Comparison of ENCODE assay signal across 9 cellular contexts in genomic region chr9:35954942-35955546, GRCh38. TPM values are rescaled to one million over a fixed set of nuclear protein-coding genes. Genes with fewer than 3 reads are reported as not detected.
DNase-seq lines count a peak whose midpoint lies in the region; ATAC-seq and TF ChIP-seq lines count a peak whose summit lies in the region.
"Had no signal": no experiment of that assay in that cellular context is flagged by ENCODE, and none has a peak within 500 bp of the region (broad histone marks: within the 10 kb centered on the region; RNA-seq: fewer than 3 reads in every experiment).

No MANE protein-coding gene starts in this region.

- DNase-seq in DMS 273 treated with DMSO at 0.1 percent for 48 hours (lab: John Stamatoyannopoulos, UW) (peak; percentile 51), HK-2 (ENCODE audit: unreplicated experiment) (peak; percentile 29), NCI-H82 treated with DMSO at 0.1 percent for 48 hours (lab: John Stamatoyannopoulos, UW; ENCODE audit: unreplicated experiment) (peak; percentile 38), foreskin fibroblast (peak; percentile 66 to 88), occipital lobe (lab: John Stamatoyannopoulos, UW) (peak; percentile 34)
- peak; percentile 25 for DNase-seq in activated T-helper 1 cell treated with anti-CD3 and anti-CD28 coated beads, Interleukin-12 subunit alpha, Interleukin-12 subunit beta, Interleukin-2, Interleukin-4 antibody, amounts not matched to agents 30 ng/mL and 10 ng/mL and 1 ng/mL, durations not matched to agents 14 hours and 24 hours and 36 hours (ENCODE audit: low spot score)

- ATAC-seq in HG02623 (IDR thresholded peaks at IDR 0.05; ENCODE audit: unreplicated experiment) = no peak
- no peak for ATAC-seq in HG02973 (IDR thresholded peaks at IDR 0.05; ENCODE audit: unreplicated experiment)

- H3K27ac Mint-ChIP-seq in activated T-helper 1 cell treated with anti-CD3 and anti-CD28 coated beads, Interleukin-12 subunit alpha, Interleukin-12 subunit beta, Interleukin-2, Interleukin-4 antibody, amounts not matched to agents 30 ng/mL and 10 ng/mL and 1 ng/mL, durations not matched to agents 14 hours and 24 hours and 36 hours = no peak overlapping the region

- H3K4me3 Mint-ChIP-seq in activated T-helper 1 cell treated with anti-CD3 and anti-CD28 coated beads, Interleukin-12 subunit alpha, Interleukin-12 subunit beta, Interleukin-2, Interleukin-4 antibody, amounts not matched to agents 30 ng/mL and 10 ng/mL and 1 ng/mL, durations not matched to agents 14 hours and 24 hours and 36 hours = no peak overlapping the region

- peaks cover 6% of the 10 kb centered on the region for H3K4me1 Mint-ChIP-seq in activated T-helper 1 cell treated with anti-CD3 and anti-CD28 coated beads, Interleukin-12 subunit alpha, Interleukin-12 subunit beta, Interleukin-2, Interleukin-4 antibody, amounts not matched to agents 30 ng/mL and 10 ng/mL and 1 ng/mL, durations not matched to agents 14 hours and 24 hours and 36 hours (ENCODE audit: low read depth)

- H3K36me3 Mint-ChIP-seq in activated T-helper 1 cell treated with anti-CD3 and anti-CD28 coated beads, Interleukin-12 subunit alpha, Interleukin-12 subunit beta, Interleukin-2, Interleukin-4 antibody, amounts not matched to agents 30 ng/mL and 10 ng/mL and 1 ng/mL, durations not matched to agents 14 hours and 24 hours and 36 hours (ENCODE audit: low read depth) = no peaks in the 10 kb centered on the region

- no peak overlapping the region for H3K4me3 ChIP-seq in foreskin fibroblast (ENCODE audit: low read depth in 1 of 2, low read length in 2 of 2)

- TF ChIP-seq CTCF in foreskin fibroblast (IDR thresholded peaks at IDR 0.05; ENCODE audit: low read depth, low read length) = peak; percentile 83

- no peaks in the 10 kb centered on the region for H3K9me3 Mint-ChIP-seq in activated T-helper 1 cell treated with anti-CD3 and anti-CD28 coated beads, Interleukin-12 subunit alpha, Interleukin-12 subunit beta, Interleukin-2, Interleukin-4 antibody, amounts not matched to agents 30 ng/mL and 10 ng/mL and 1 ng/mL, durations not matched to agents 14 hours and 24 hours and 36 hours

- intact Hi-C loops in activated T-helper 1 cell treated with anti-CD3 and anti-CD28 coated beads, Interleukin-12 subunit alpha, Interleukin-12 subunit beta, Interleukin-2, Interleukin-4 antibody, amounts not matched to agents 30 ng/mL and 10 ng/mL and 1 ng/mL, durations not matched to agents 14 hours and 24 hours and 36 hours (cut with micrococcal nuclease) = loop anchor here (1.0 to 5.0 kb wide), 5 partner anchors 52 to 374 kb away; partner anchors contain the start of gene CLTA

- peaks cover 30% of the 10 kb centered on the region for H3K27me3 Mint-ChIP-seq in activated T-helper 1 cell treated with anti-CD3 and anti-CD28 coated beads, Interleukin-12 subunit alpha, Interleukin-12 subunit beta, Interleukin-2, Interleukin-4 antibody, amounts not matched to agents 30 ng/mL and 10 ng/mL and 1 ng/mL, durations not matched to agents 14 hours and 24 hours and 36 hours (ENCODE audit: insufficient read depth)

RNA-seq across cellular contexts. Expression of gene OR2S2, which starts 2.9 kb away (rescaled TPM):
- not detected in 2 replicates for total RNA-seq in activated T-helper 1 cell treated with anti-CD3 and anti-CD28 coated beads, Interleukin-12 subunit alpha, Interleukin-12 subunit beta, Interleukin-2, Interleukin-4 antibody, amounts not matched to agents 30 ng/mL and 10 ng/mL and 1 ng/mL, durations not matched to agents 14 hours and 24 hours and 36 hours
- total RNA-seq in occipital lobe = not detected
- total RNA-seq: subcutaneous adipose tissue had no signal

RNA-seq across cellular contexts. Expression of gene SPAAR, which starts 45.8 kb away (rescaled TPM):
- not detected in 2 replicates for total RNA-seq in activated T-helper 1 cell treated with anti-CD3 and anti-CD28 coated beads, Interleukin-12 subunit alpha, Interleukin-12 subunit beta, Interleukin-2, Interleukin-4 antibody, amounts not matched to agents 30 ng/mL and 10 ng/mL and 1 ng/mL, durations not matched to agents 14 hours and 24 hours and 36 hours
- 0.31 TPM for total RNA-seq in occipital lobe

RNA-seq across cellular contexts. Expression of gene HRCT1, which starts 49.0 kb away (rescaled TPM):
- total RNA-seq in activated T-helper 1 cell treated with anti-CD3 and anti-CD28 coated beads, Interleukin-12 subunit alpha, Interleukin-12 subunit beta, Interleukin-2, Interleukin-4 antibody, amounts not matched to agents 30 ng/mL and 10 ng/mL and 1 ng/mL, durations not matched to agents 14 hours and 24 hours and 36 hours = not detected in 2 replicates
- not detected for total RNA-seq in occipital lobe

Comparison
In these comparisons a context has a peak if more than half of its experiments do, and no peak if none do; other contexts are left out.
1. DNase-seq: peak in every context shown above with its lines; median percentile 77 in foreskin fibroblast; 51 in DMS 273 treated with DMSO at 0.1 percent for 48 hours; 38 in NCI-H82 treated with DMSO at 0.1 percent for 48 hours; 34 in occipital lobe; 29 in HK-2; 25 in activated T-helper 1 cell treated with anti-CD3 and anti-CD28 coated beads, Interleukin-12 subunit alpha, Interleukin-12 subunit beta, Interleukin-2, Interleukin-4 antibody, amounts not matched to agents 30 ng/mL and 10 ng/mL and 1 ng/mL, durations not matched to agents 14 hours and 24 hours and 36 hours.